In genomic region chr20:13220857-13221297, GRCh38 we compare ENCODE assay signal across 8 cellular contexts. TPM values are rescaled to one million over a fixed set of nuclear protein-coding genes. Genes with fewer than 3 reads are reported as not detected.
DNase-seq lines count a peak whose midpoint lies in the region; ATAC-seq and TF ChIP-seq lines count a peak whose summit lies in the region.

TSS of gene ISM1 (plus strand) at chr20:13221274. CDS start at chr20:13221777, 503 bp downstream.

- peaks cover 4% of the 10 kb centered on the region for H3K4me1 ChIP-seq in iPS-15b (ENCODE audit: control insufficient read depth, insufficient read depth, low read length)

- no peak within 1 kb of the TSS for H3K9ac ChIP-seq in iPS-15b (ENCODE audit: low read depth, low read length)

- peaks cover 1 to 5% of the 10 kb centered on the region in 2 donors for H3K36me3 Mint-ChIP-seq in activated naive CD4-positive, alpha-beta T cell treated with anti-CD3 and anti-CD28 coated beads, Interleukin-2, amount 50 U/mL, for 72 hours

- DNase-seq in NCI-H2171 (lab: John Stamatoyannopoulos, UW) (peak; percentile 3), NCI-H2171 treated with DMSO at 0.1 percent for 48 hours (lab: John Stamatoyannopoulos, UW) (no peak), NCI-H69 (lab: John Stamatoyannopoulos, UW) (peak; percentile 87), omental fat pad (ENCODE audit: low spot score) (no peak)
- peak; percentile 36 to 55 for DNase-seq in activated naive CD4-positive, alpha-beta T cell treated with anti-CD3 and anti-CD28 coated beads, Interleukin-2, amount 50 U/mL, for 72 hours (ENCODE audit: low spot score in 2 of 2)
- DNase-seq in stimulated activated CD4-positive, alpha-beta T cell treated with anti-CD3 and anti-CD28 coated beads, Interleukin-12 subunit alpha, Interleukin-12 subunit beta, amount 100 ng/mL, for 24 hours (ENCODE audit: low read depth in 2 of 2) = peak; percentile 21 to 28

- no peaks in the 10 kb centered on the region for H3K36me3 ChIP-seq in iPS-15b (ENCODE audit: control insufficient read depth, insufficient read depth, low read length)

- peaks cover 0 to under 1% of the 10 kb centered on the region in 2 donors for H3K9me3 Mint-ChIP-seq in activated naive CD4-positive, alpha-beta T cell treated with anti-CD3 and anti-CD28 coated beads, Interleukin-2, amount 50 U/mL, for 72 hours

- peak; percentile 42 to 49 for ATAC-seq in activated naive CD4-positive, alpha-beta T cell treated with anti-CD3 and anti-CD28 coated beads, Interleukin-2, amount 50 U/mL, for 72 hours
- ATAC-seq in omental fat pad (ENCODE audit: low FRiP score) = no peak
- no peak for ATAC-seq in GM18870 (IDR thresholded peaks at IDR 0.05; ENCODE audit: unreplicated experiment)

- peak within 1 kb of the TSS; percentile 76 for H3K4me3 ChIP-seq in iPS-15b (ENCODE audit: low read depth, low read length)

- peaks cover 58% of the 10 kb centered on the region for H3K27me3 ChIP-seq in iPS-15b (ENCODE audit: control insufficient read depth, insufficient read depth, low read length)

- H3K9me3 ChIP-seq in iPS-15b (ENCODE audit: control insufficient read depth, insufficient read depth, low read length) = no peaks in the 10 kb centered on the region

- TF ChIP-seq CTCF in omental fat pad (IDR thresholded peaks at IDR 0.05) = no peak

- H3K27ac Mint-ChIP-seq in activated naive CD4-positive, alpha-beta T cell treated with anti-CD3 and anti-CD28 coated beads, Interleukin-2, amount 50 U/mL, for 72 hours = no peak within 1 kb of the TSS

RNA-seq across cellular contexts. Expression of gene ISM1, which starts in this region (rescaled TPM):
- total RNA-seq in activated naive CD4-positive, alpha-beta T cell treated with anti-CD3 and anti-CD28 coated beads, Interleukin-2, amount 50 U/mL, for 72 hours = under 1 TPM; 0.31 to 0.50 TPM
- total RNA-seq in omental fat pad = 1 to 10 TPM; 1.6 to 7.9 (median 4.3) TPM

Comparison
In these comparisons a context has a peak if more than half of its experiments do, and no peak if none do; other contexts are left out.
1. DNase-seq: peak in NCI-H2171 (single experiment), NCI-H69 (single experiment) and stimulated activated CD4-positive, alpha-beta T cell treated with anti-CD3 and anti-CD28 coated beads, Interleukin-12 subunit alpha, Interleukin-12 subunit beta, amount 100 ng/mL, for 24 hours (2 of 2); none in NCI-H2171 treated with DMSO at 0.1 percent for 48 hours (single experiment) and omental fat pad (single experiment).
2. Peak in DNase-seq and ATAC-seq in activated naive CD4-positive, alpha-beta T cell treated with anti-CD3 and anti-CD28 coated beads, Interleukin-2, amount 50 U/mL, for 72 hours; RNA of the gene not detected or under 1 TPM.